In genomic region chr20:25324412-25324811, GRCh38 we compare ENCODE assay signal across 15 cellular contexts.
DNase-seq lines count a peak whose midpoint lies in the region; ATAC-seq and TF ChIP-seq lines count a peak whose summit lies in the region.
"Had no signal": no experiment of that assay in that cellular context is flagged by ENCODE, and none has a peak within 500 bp of the region (broad histone marks: within the 10 kb centered on the region; RNA-seq: fewer than 3 reads in every experiment).

No MANE protein-coding gene starts in this region.

- no peak overlapping the region for H3K27ac ChIP-seq in ascending aorta
- H3K27ac ChIP-seq: 22Rv1, SJSA1 had no signal

- no peak overlapping the region for H3K4me3 Mint-ChIP-seq in activated CD8-positive, alpha-beta T cell treated with anti-CD3 and anti-CD28 coated beads, Interleukin-2, amount 10 ng/mL, durations not matched to agents 7 days and 5 days
- H3K4me3 Mint-ChIP-seq in activated CD8-positive, alpha-beta T cell treated with anti-CD3 and anti-CD28 coated beads for 36 hours: no peak overlapping the region
- no peak overlapping the region for H3K4me3 Mint-ChIP-seq in Calu3 (ENCODE audit: low read depth, unreplicated experiment)
- H3K4me3 Mint-ChIP-seq: activated T-cell treated with anti-CD3 and anti-CD28 coated beads, Interleukin-2, amount 50 U/mL, for 4 hours; memory B cell had no signal

- no peaks in the 10 kb centered on the region for H3K27me3 ChIP-seq in ascending aorta
- H3K27me3 ChIP-seq: SJSA1 had no signal

- H3K27ac Mint-ChIP-seq in activated CD8-positive, alpha-beta T cell treated with anti-CD3 and anti-CD28 coated beads, Interleukin-2, amount 10 ng/mL, durations not matched to agents 7 days and 5 days: peak overlapping the region; percentile 14
- H3K27ac Mint-ChIP-seq in activated CD8-positive, alpha-beta T cell treated with anti-CD3 and anti-CD28 coated beads for 36 hours: no peak overlapping the region
- no peak overlapping the region for H3K27ac Mint-ChIP-seq in Calu3 (ENCODE audit: unreplicated experiment)

- H3K36me3 ChIP-seq in ascending aorta: peaks cover 4 to 8% of the 10 kb centered on the region in 2 donors

- DNase-seq in activated CD8-positive, alpha-beta T cell treated with anti-CD3 and anti-CD28 coated beads, Interleukin-2, amount 10 ng/mL, durations not matched to agents 7 days and 5 days: no peak
- DNase-seq in activated CD8-positive, alpha-beta T cell treated with anti-CD3 and anti-CD28 coated beads for 36 hours: no peak
- DNase-seq in ascending aorta (ENCODE audit: low spot score in 2 of 2): peak; percentile 61 to 76
- peak; percentile 81 for DNase-seq in medulla oblongata (ENCODE audit: extremely low spot score)
- peak; percentile 45 for DNase-seq in ureter (ENCODE audit: low spot score)
- DNase-seq in effector CD8-positive, alpha-beta T cell (lab: John Stamatoyannopoulos, UW): no peak
- DNase-seq in Calu3: no peak
- DNase-seq: activated T-cell treated with anti-CD3 and anti-CD28 coated beads, Interleukin-2, amount 50 U/mL, for 4 hours; effector memory CD4-positive, alpha-beta T cell; NCI-H1092 treated with DMSO at 0.1 percent for 48 hours; NCI-H510A treated with DMSO at 0.1 percent for 48 hours had no signal

- H3K4me3 ChIP-seq in ascending aorta: no peak overlapping the region
- H3K4me3 ChIP-seq: SJSA1 had no signal

- H3K9me3 Mint-ChIP-seq in activated CD8-positive, alpha-beta T cell treated with anti-CD3 and anti-CD28 coated beads, Interleukin-2, amount 10 ng/mL, durations not matched to agents 7 days and 5 days (ENCODE audit: insufficient read depth): no peaks in the 10 kb centered on the region
- no peaks in the 10 kb centered on the region for H3K9me3 Mint-ChIP-seq in activated CD8-positive, alpha-beta T cell treated with anti-CD3 and anti-CD28 coated beads for 36 hours
- H3K9me3 Mint-ChIP-seq in Calu3 (ENCODE audit: low read depth, unreplicated experiment): no peaks in the 10 kb centered on the region
- H3K9me3 Mint-ChIP-seq: activated T-cell treated with anti-CD3 and anti-CD28 coated beads, Interleukin-2, amount 50 U/mL, for 4 hours; memory B cell had no signal

- peaks cover 10% of the 10 kb centered on the region for H3K36me3 Mint-ChIP-seq in activated CD8-positive, alpha-beta T cell treated with anti-CD3 and anti-CD28 coated beads, Interleukin-2, amount 10 ng/mL, durations not matched to agents 7 days and 5 days (ENCODE audit: low read depth)
- peaks cover 7% of the 10 kb centered on the region for H3K36me3 Mint-ChIP-seq in activated CD8-positive, alpha-beta T cell treated with anti-CD3 and anti-CD28 coated beads for 36 hours (ENCODE audit: low read depth)
- H3K36me3 Mint-ChIP-seq in Calu3 (ENCODE audit: insufficient read depth, unreplicated experiment): no peaks in the 10 kb centered on the region

- POLR2A ChIA-PET in activated CD8-positive, alpha-beta T cell treated with anti-CD3 and anti-CD28 coated beads, Interleukin-2, amount 10 ng/mL, durations not matched to agents 7 days and 5 days (lab: Charles Lee): no interaction called here
- POLR2A ChIA-PET in activated CD8-positive, alpha-beta T cell treated with anti-CD3 and anti-CD28 coated beads for 36 hours (lab: Charles Lee): no interaction called here

- H3K27me3 Mint-ChIP-seq in activated CD8-positive, alpha-beta T cell treated with anti-CD3 and anti-CD28 coated beads, Interleukin-2, amount 10 ng/mL, durations not matched to agents 7 days and 5 days (ENCODE audit: low read depth): no peaks in the 10 kb centered on the region
- H3K27me3 Mint-ChIP-seq in activated CD8-positive, alpha-beta T cell treated with anti-CD3 and anti-CD28 coated beads for 36 hours: no peaks in the 10 kb centered on the region
- no peaks in the 10 kb centered on the region for H3K27me3 Mint-ChIP-seq in Calu3 (ENCODE audit: unreplicated experiment)
- H3K27me3 Mint-ChIP-seq: memory B cell had no signal

- no peaks in the 10 kb centered on the region for H3K9me3 ChIP-seq in ascending aorta
- H3K9me3 ChIP-seq: SJSA1 had no signal

- TF ChIP-seq CTCF in activated CD8-positive, alpha-beta T cell treated with anti-CD3 and anti-CD28 coated beads for 36 hours (IDR thresholded peaks at IDR 0.05): no peak
- TF ChIP-seq CTCF in ascending aorta (IDR thresholded peaks at IDR 0.05) (no peak), Calu3 (IDR thresholded peaks at IDR 0.05; ENCODE audit: unreplicated experiment) (no peak)

- ATAC-seq in activated CD8-positive, alpha-beta T cell treated with anti-CD3 and anti-CD28 coated beads, Interleukin-2, amount 10 ng/mL, durations not matched to agents 7 days and 5 days: no peak
- no peak for ATAC-seq in activated CD8-positive, alpha-beta T cell treated with anti-CD3 and anti-CD28 coated beads for 36 hours
- ATAC-seq in GM18868 (IDR thresholded peaks at IDR 0.05; ENCODE audit: unreplicated experiment): no peak
- ATAC-seq: activated T-cell treated with anti-CD3 and anti-CD28 coated beads, Interleukin-2, amount 50 U/mL, for 4 hours had no signal

- peaks cover 22% of the 10 kb centered on the region for H3K4me1 Mint-ChIP-seq in activated CD8-positive, alpha-beta T cell treated with anti-CD3 and anti-CD28 coated beads, Interleukin-2, amount 10 ng/mL, durations not matched to agents 7 days and 5 days (ENCODE audit: low read depth)
- peaks cover 18% of the 10 kb centered on the region for H3K4me1 Mint-ChIP-seq in activated CD8-positive, alpha-beta T cell treated with anti-CD3 and anti-CD28 coated beads for 36 hours (ENCODE audit: low read depth)
- H3K4me1 Mint-ChIP-seq in Calu3 (ENCODE audit: low read depth, unreplicated experiment): no peaks in the 10 kb centered on the region

- no peaks in the 10 kb centered on the region for H3K4me1 ChIP-seq in ascending aorta
- H3K4me1 ChIP-seq: SJSA1 had no signal

- CTCF ChIA-PET in activated CD8-positive, alpha-beta T cell treated with anti-CD3 and anti-CD28 coated beads, Interleukin-2, amount 10 ng/mL, durations not matched to agents 7 days and 5 days (lab: Charles Lee): no interaction called here
- CTCF ChIA-PET in activated CD8-positive, alpha-beta T cell treated with anti-CD3 and anti-CD28 coated beads for 36 hours (lab: Charles Lee): no interaction called here
- CTCF ChIA-PET in Calu3 (lab: Charles Lee): interaction anchor here (0.7 kb wide), 1 partner anchor 25 kb away, joined by 10 read pairs; no protein-coding TSS in a partner anchor

- BruUV-seq in Calu3 (replicated peaks; lab: Mats Ljungman, UMichigan): no TSS peak

- intact Hi-C loops in activated CD8-positive, alpha-beta T cell treated with anti-CD3 and anti-CD28 coated beads for 36 hours (cut with micrococcal nuclease): no loop called here
- intact Hi-C loops in ascending aorta (cut with DNase I) (no loop called here), Calu3 (cut with micrococcal nuclease; ENCODE audit: unreplicated experiment) (no loop called here)

Comparison
In these comparisons a context has a peak if more than half of its experiments do, and no peak if none do; other contexts are left out.
1. DNase-seq: peak in ascending aorta (2 of 2), medulla oblongata (single experiment) and ureter (single experiment); none in activated CD8-positive, alpha-beta T cell treated with anti-CD3 and anti-CD28 coated beads, Interleukin-2, amount 10 ng/mL, durations not matched to agents 7 days and 5 days (single experiment), activated CD8-positive, alpha-beta T cell treated with anti-CD3 and anti-CD28 coated beads for 36 hours (single experiment), effector CD8-positive, alpha-beta T cell (single experiment) and Calu3 (single experiment).